In genomic region chr4:8886625-8887406, GRCh38 we compare ENCODE assay signal across 16 cellular contexts. TPM values are rescaled to one million over a fixed set of nuclear protein-coding genes. Genes with fewer than 3 reads are reported as not detected.
DNase-seq lines count a peak whose midpoint lies in the region; ATAC-seq, FAIRE-seq and TF ChIP-seq lines count a peak whose summit lies in the region.
"Had no signal": no experiment of that assay in that cellular context is flagged by ENCODE, and none has a peak within 500 bp of the region (broad histone marks: within the 10 kb centered on the region; RNA-seq: fewer than 3 reads in every experiment).

No MANE protein-coding gene starts in this region.

- peaks cover 31% of the 10 kb centered on the region for H3K27me3 ChIP-seq in AG04450 (ENCODE audit: control insufficient read depth, insufficient read depth, low read length)

- H3K4me3 ChIP-seq in AG04450 (ENCODE audit: low read depth, low read length) (no peak overlapping the region), fibroblast of the aortic adventitia (ENCODE audit: low read depth, low read length) (no peak overlapping the region)
- H3K4me3 ChIP-seq: SJCRH30 had no signal

- no peak for ATAC-seq in activated CD4-positive, CD25-positive, alpha-beta regulatory T cell treated with anti-CD3 and anti-CD28 coated beads, Interleukin-2, amount 50 U/mL, for 24 hours

- peaks cover 4% of the 10 kb centered on the region for H3K9me3 ChIP-seq in AG04450 (ENCODE audit: control insufficient read depth, insufficient read depth, low read length)
- H3K9me3 ChIP-seq: SJCRH30 had no signal

- no peak overlapping the region for H3K27ac ChIP-seq in AG04450 (ENCODE audit: low read depth, low read length)
- H3K27ac ChIP-seq: SJCRH30 had no signal

- POLR2A ChIA-PET in AG04450 (lab: Yijun Ruan, JAX) = no interaction called here

- CTCF ChIA-PET in AG04450 (lab: Charles Lee) = no interaction called here

- FAIRE-seq in RCC 7860 (lab: Jason Lieb, UNC) (no peak), GM19239 (lab: Jason Lieb, UNC) (no peak)
- FAIRE-seq: endometrium had no signal

- DNase-seq in AG04450 (ENCODE audit: low read depth, low spot score) (no peak), GM13977 (ENCODE audit: low spot score) (no peak), RCC 7860 (ENCODE audit: low spot score) (peak; percentile 20), fibroblast of the aortic adventitia (ENCODE audit: low read depth) (no peak), GM19239 (ENCODE audit: insufficient read length, low spot score) (no peak), mesenteric fat pad (ENCODE audit: low spot score) (no peak), C1 segment of cervical spinal cord (lab: John Stamatoyannopoulos, UW) (no peak)
- DNase-seq: activated CD4-positive, CD25-positive, alpha-beta regulatory T cell; activated T-cell treated with anti-CD3 and anti-CD28 coated beads, Interleukin-2, amount 50 U/mL, for 24 hours; CD4-positive, alpha-beta T cell; NCI-H1694; NCI-H526 treated with DMSO at 0.1 percent for 48 hours; stimulated activated naive CD4-positive, alpha-beta T cell treated with Interleukin-2 at 50 U/mL for 16 hours had no signal

- TF ChIP-seq CTCF in AG04450 (IDR thresholded peaks at IDR 0.05; ENCODE audit: low read depth, low read length) (peak; percentile 19; the same call in 1 of the 2 replicates), GM13977 (IDR thresholded peaks at IDR 0.05; ENCODE audit: extremely low read depth, insufficient read depth, missing control alignments) (peak; percentile 19), fibroblast of the aortic adventitia (IDR thresholded peaks at IDR 0.05; ENCODE audit: insufficient read depth, low read length) (peak; percentile 29)

- in situ Hi-C loops in GM13977 (cut with MboI; ENCODE audit: low pct_unique_long_range_greater_than_20kb, low sequenced_read_pairs, unreplicated experiment) = no loop called here

RNA-seq across cellular contexts. Expression of gene HMX1, which starts 15.2 kb away (rescaled TPM):
- polyA plus RNA-seq in AG04450 (2011; rRNA removed) = not detected in 2 replicates
- not detected in 2 replicates for polyA minus RNA-seq in AG04450 (2011; rRNA and poly(A)+ RNA removed)
- total RNA-seq in fibroblast of the aortic adventitia (ENCODE audit: low replicate concordance) (not detected in 2 replicates), mesenteric fat pad (not detected)
- total RNA-seq: CD4-positive, alpha-beta T cell; SJCRH30 had no signal
